9 cellular contexts compared by ENCODE assay signal in the genomic region with DNA sequence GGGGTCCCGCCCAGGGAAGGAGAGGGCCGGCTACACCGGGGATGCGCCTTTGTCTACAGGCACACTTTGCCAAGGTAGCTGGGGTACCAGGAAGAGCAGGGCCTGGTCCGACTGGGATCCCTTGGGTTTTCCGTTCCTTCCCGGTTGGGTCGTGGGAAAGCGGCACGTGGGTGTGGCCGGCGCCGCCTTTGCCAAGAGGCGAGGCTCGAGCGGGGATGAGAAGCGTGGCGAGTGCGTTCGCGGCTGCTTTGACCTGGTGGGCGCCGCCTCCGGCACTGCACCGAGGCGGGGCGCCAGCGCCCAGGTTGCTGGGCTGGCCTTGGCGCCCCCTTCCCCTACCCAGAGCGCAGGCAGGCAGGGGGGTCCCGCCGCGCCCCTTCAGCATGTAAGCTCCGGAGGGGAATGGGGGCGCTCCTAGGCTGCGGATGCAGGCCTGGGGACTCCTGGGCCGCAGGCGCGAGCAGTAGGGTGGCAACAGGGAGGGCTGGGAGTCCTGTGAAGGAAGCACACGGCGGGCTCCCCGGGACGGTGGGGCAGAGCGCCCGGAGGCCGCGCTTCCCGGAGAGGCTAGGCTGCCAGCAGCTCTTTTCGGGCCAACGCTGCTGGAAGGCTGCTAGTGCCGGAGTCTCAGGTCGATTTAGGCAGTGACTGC. TPM values are rescaled to one million over a fixed set of nuclear protein-coding genes. Genes with fewer than 3 reads are reported as not detected.
DNase-seq lines count a peak whose midpoint lies in the region; ATAC-seq, FAIRE-seq and TF ChIP-seq lines count a peak whose summit lies in the region.
"Had no signal": no experiment of that assay in that cellular context is flagged by ENCODE, and none has a peak within 500 bp of the region (broad histone marks: within the 10 kb centered on the region; RNA-seq: fewer than 3 reads in every experiment).

No MANE protein-coding gene starts in this region.

- POLR2A ChIA-PET in HCT116 (lab: Charles Lee), result interaction anchor here (1.0 to 1.8 kb wide), 5 partner anchors 10 to 119 kb away, joined by 3 to 4 read pairs (median 3); no protein-coding TSS in a partner anchor

- H3K4me3 ChIP-seq in HCT116 (replicated peaks in 1 of 2; ENCODE audit: low read depth in 1 of 2, low read length in 2 of 2) (peak overlapping the region; percentile 81 to 90), adipocyte (ENCODE audit: low read length) (peak overlapping the region; percentile 72), iPS-11a (ENCODE audit: low read depth, low read length) (peak overlapping the region; percentile 78), small intestine (ENCODE audit: low read depth in 1 of 2, low read length in 2 of 2) (peak overlapping the region in 1 of 2 donors; percentile 54)

- TF ChIP-seq POLR2A in HCT116 (IDR thresholded peaks at IDR 0.05; ENCODE audit: borderline replicate concordance, extremely low read depth, insufficient read depth, insufficient read length), result no peak

- peak overlapping the region; percentile 99 for H3K4me2 ChIP-seq in HCT116 (ENCODE audit: low read length)

- TF ChIP-seq CTCF in HCT116 (IDR thresholded peaks at IDR 0.05 in 2 of 3, conservative IDR thresholded peaks at IDR 0.05 in 1 of 3; ENCODE audit: borderline replicate concordance in 1 of 3, insufficient read depth in 1 of 3, low read depth in 2 of 3, low read length in 2 of 3), result peak in 2 of 3 experiments; percentile 4; a peak in 2 of 6 replicates

- RAD21 ChIA-PET in HCT116 (lab: Charles Lee; ENCODE audit: low non-redundant PET in 1 of 2, low total read pairs in 2 of 2, uncharacterized antibody in 2 of 2, unreplicated experiment in 2 of 2), result no interaction called here

- H3K27ac ChIP-seq in HCT116 (ENCODE audit: low read depth, low read length) (peak overlapping the region; percentile 74), small intestine (ENCODE audit: low read depth in 1 of 2, low read length in 1 of 2) (no peak overlapping the region)

- no peaks in the 10 kb centered on the region for H3K27me3 ChIP-seq in HCT116 (ENCODE audit: insufficient read depth, low read length)
- H3K27me3 ChIP-seq in adipocyte (replicated peaks; ENCODE audit: control insufficient read depth, insufficient read depth, low read length), result no peaks in the 10 kb centered on the region
- peaks cover 0 to 2% of the 10 kb centered on the region in 2 donors for H3K27me3 ChIP-seq in small intestine (ENCODE audit: control insufficient read depth in 2 of 2, insufficient read depth in 2 of 2, low read length in 2 of 2)

- FAIRE-seq in small intestine (lab: Jason Lieb, UNC), result no peak

- H3K9me3 ChIP-seq in HCT116 (ENCODE audit: control insufficient read depth in 1 of 2, insufficient read depth in 1 of 2, low read depth in 1 of 2, low read length in 2 of 2) (no peaks in the 10 kb centered on the region), adipocyte (ENCODE audit: control insufficient read depth, low read length) (no peaks in the 10 kb centered on the region), small intestine (ENCODE audit: control insufficient read depth, low read depth) (no peaks in the 10 kb centered on the region)

- ATAC-seq in HCT116 (peak; percentile 18), HG02981 (IDR thresholded peaks at IDR 0.05; ENCODE audit: unreplicated experiment) (no peak), GM21786 (IDR thresholded peaks at IDR 0.05; ENCODE audit: unreplicated experiment) (no peak)

- CTCF ChIA-PET in HCT116 (lab: Charles Lee), result interaction anchor here (1.5 kb wide), 1 partner anchor 10 kb away, joined by 5 read pairs; no protein-coding TSS in a partner anchor

- 3 to 6% (median 5%) methylated on average over 46 to 52 of the region's 52 CpGs for WGBS in small intestine, 3 donors

- H2AFZ ChIP-seq in HCT116 (ENCODE audit: low read depth, low read length, poor library complexity, severe bottlenecking), result no peak overlapping the region

- peaks cover 28 to 37% of the 10 kb centered on the region in 2 experiments; a peak in 3 of 4 replicates for H3K36me3 ChIP-seq in HCT116 (ENCODE audit: control insufficient read depth in 1 of 2, insufficient read depth in 2 of 2, low read length in 2 of 2)
- peaks cover 11% of the 10 kb centered on the region for H3K36me3 ChIP-seq in adipocyte (ENCODE audit: control insufficient read depth, insufficient read depth, low read length, severe bottlenecking)
- H3K36me3 ChIP-seq in small intestine (ENCODE audit: control insufficient read depth in 2 of 2, insufficient read depth in 2 of 2, low read length in 2 of 2), result peaks cover 0 to 6% of the 10 kb centered on the region in 2 donors

- H3K9ac ChIP-seq in HCT116 (ENCODE audit: low read length), result peak overlapping the region; percentile 91
- no peak overlapping the region for H3K9ac ChIP-seq in adipocyte (ENCODE audit: low read length)

- intact Hi-C loops in HCT116 (cut with micrococcal nuclease), result loop anchor here (5.0 kb wide), 2 partner anchors 185 to 260 kb away; no protein-coding TSS in a partner anchor

- H3K79me2 ChIP-seq in HCT116 (ENCODE audit: insufficient read depth, low read length), result peaks cover 66% of the 10 kb centered on the region

- no peak for DNase-seq in HCT116 (ENCODE audit: low read depth, low spot score)
- no peak for DNase-seq in adipocyte (ENCODE audit: low read depth)
- peak; percentile 54 for DNase-seq in small intestine
- DNase-seq in mucosa of gallbladder (ENCODE audit: low spot score), result no peak
- DNase-seq in GF-D8 (lab: John Stamatoyannopoulos, UW), result no peak
- DNase-seq: activated CD8-positive, alpha-beta memory T cell treated with anti-CD3 and anti-CD28 coated beads, Interleukin-2, amount 50 U/mL, for 4 hours had no signal

- H3K4me1 ChIP-seq in HCT116 (ENCODE audit: control insufficient read depth in 1 of 2, insufficient read depth in 2 of 2, low read length in 2 of 2), result peaks cover 23 to 70% of the 10 kb centered on the region in 2 experiments
- H3K4me1 ChIP-seq in adipocyte (ENCODE audit: control insufficient read depth, insufficient read depth, low read length), result peaks cover 20% of the 10 kb centered on the region
- H3K4me1 ChIP-seq in small intestine (ENCODE audit: control insufficient read depth in 2 of 2, insufficient read depth in 1 of 2, low read depth in 1 of 2, low read length in 1 of 2), result peaks cover 0 to 14% of the 10 kb centered on the region in 2 donors

- peaks cover 13% of the 10 kb centered on the region; the same call in 1 of the 2 replicates for H4K20me1 ChIP-seq in HCT116 (ENCODE audit: insufficient read depth)

- no peaks in the 10 kb centered on the region for H3K9me2 ChIP-seq in HCT116 (ENCODE audit: insufficient read depth)

- no TSS peak for BruUV-seq in HCT116 (replicated peaks; lab: Mats Ljungman, UMichigan)

- no peak for TF ChIP-seq RAD21 in HCT116 (IDR thresholded peaks at IDR 0.05; ENCODE audit: low read depth)

TF ChIP-seq in HCT116, 20 proteins besides CTCF, POLR2A, EP300 and RAD21:
- no peak; the same call in none of the 2 replicates for TF ChIP-seq POLR2AphosphoS5 (IDR thresholded peaks at IDR 0.05; ENCODE audit: low read depth, low read length)
- no peak for TF ChIP-seq TCF7L2 (IDR thresholded peaks at IDR 0.05; ENCODE audit: borderline replicate concordance, extremely low read depth, insufficient read depth, insufficient read length)
- no peak for TF ChIP-seq FOSL1 (IDR thresholded peaks at IDR 0.05; ENCODE audit: low read depth)
- no peak for TF ChIP-seq EZH2 (IDR thresholded peaks at IDR 0.05)
- TF ChIP-seq EZH2phosphoT487 (IDR thresholded peaks at IDR 0.05; ENCODE audit: borderline replicate concordance), result no peak
- TF ChIP-seq, protein P1, sequence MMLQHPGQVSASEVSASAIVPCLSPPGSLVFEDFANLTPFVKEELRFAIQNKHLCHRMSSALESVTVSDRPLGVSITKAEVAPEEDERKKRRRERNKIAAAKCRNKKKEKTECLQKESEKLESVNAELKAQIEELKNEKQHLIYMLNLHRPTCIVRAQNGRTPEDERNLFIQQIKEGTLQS (IDR thresholded peaks at IDR 0.05), result no peak
- no peak for TF ChIP-seq EGR1 (IDR thresholded peaks at IDR 0.05; ENCODE audit: low read depth)
- TF ChIP-seq, protein P2, sequence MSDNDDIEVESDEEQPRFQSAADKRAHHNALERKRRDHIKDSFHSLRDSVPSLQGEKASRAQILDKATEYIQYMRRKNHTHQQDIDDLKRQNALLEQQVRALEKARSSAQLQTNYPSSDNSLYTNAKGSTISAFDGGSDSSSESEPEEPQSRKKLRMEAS (IDR thresholded peaks at IDR 0.05), result peak; percentile 76; the same call in 1 of the 2 replicates

RNA-seq across cellular contexts. Expression of a gene that starts 2.0 kb away (rescaled TPM):
- total RNA-seq in HCT116 (2021; ENCODE audit: unreplicated experiment) (140 TPM), mucosa of gallbladder (1.2 TPM)
- polyA plus RNA-seq in HCT116 (2012), result 56.6 and 57.5 TPM in 2 replicates
- 1 to 10 TPM in 2 of 3 donors, under 1 TPM in 1; 0.67 to 5.3 (median 1.1) TPM for polyA plus RNA-seq in small intestine

RNA-seq across cellular contexts. Expression of a gene that starts 25.0 kb away (rescaled TPM):
- total RNA-seq in HCT116 (2021; ENCODE audit: unreplicated experiment) (184 TPM), mucosa of gallbladder (98.0 TPM)
- 123 and 145 TPM in 2 replicates for polyA plus RNA-seq in HCT116 (2012)
- polyA plus RNA-seq in small intestine, result 10 to 100 TPM; 62.4 to 81.9 (median 67.3) TPM

RNA-seq across cellular contexts. Expression of a gene that starts 25.0 kb away (rescaled TPM):
- total RNA-seq in HCT116 (2021; ENCODE audit: unreplicated experiment) (125 TPM), mucosa of gallbladder (26.0 TPM)
- 78.2 and 80.1 TPM in 2 replicates for polyA plus RNA-seq in HCT116 (2012)
- polyA plus RNA-seq in small intestine, result 10 to 100 TPM in 2 of 3 donors, 1 to 10 TPM in 1; 6.3 to 24.4 (median 13.8) TPM

Comparison
In these comparisons a context has a peak if more than half of its experiments do, and no peak if none do; other contexts are left out.
1. RNA of a gene that starts 2.0 kb away (total RNA-seq): 140 TPM in HCT116 (single experiment); 1.2 TPM in mucosa of gallbladder (single experiment); every median in the first group is over 10 times any median in the second.